ENCODE assay signal across 8 cellular contexts in genomic region chr6:158817298-158818007, GRCh38. TPM values are rescaled to one million over a fixed set of nuclear protein-coding genes. Genes with fewer than 3 reads are reported as not detected.
DNase-seq lines count a peak whose midpoint lies in the region; ATAC-seq and TF ChIP-seq lines count a peak whose summit lies in the region.

No MANE protein-coding gene starts in this region.

- H4K20me1 ChIP-seq in GM23248 (ENCODE audit: insufficient read depth): no peaks in the 10 kb centered on the region

- CTCF ChIA-PET in HEK293T (lab: Yijun Ruan, JAX): no interaction called here

- no peak for ATAC-seq in HG03175 (IDR thresholded peaks at IDR 0.05; ENCODE audit: unreplicated experiment)

- POLR2A ChIA-PET in HEK293T (lab: Yijun Ruan, JAX): interaction anchor here (1.7 kb wide), 1 partner anchor 52 kb away, joined by 6 read pairs; no protein-coding TSS in a partner anchor

- H3K27ac ChIP-seq in GM23248 (peak overlapping the region; percentile 83), rectal smooth muscle tissue (ENCODE audit: low read depth, low read length) (peak overlapping the region; percentile 88)

- H3K4me3 ChIP-seq in GM23248: peak overlapping the region; percentile 89
- H3K4me3 ChIP-seq in adipocyte (ENCODE audit: low read length): peak overlapping the region; percentile 83
- peak overlapping the region; percentile 96 for H3K4me3 ChIP-seq in rectal smooth muscle tissue (ENCODE audit: low read length)

- H3K9me2 ChIP-seq in GM23248 (ENCODE audit: insufficient read depth): no peaks in the 10 kb centered on the region

- DNase-seq in GM23248: peak; percentile 24
- DNase-seq in NCI-H69 (lab: John Stamatoyannopoulos, UW): peak; percentile 54
- peak; percentile 48 for DNase-seq in adipocyte (ENCODE audit: low read depth)
- DNase-seq in hepatic stellate cell (ENCODE audit: low spot score): peak; percentile 21
- DNase-seq in HEK293T (ENCODE audit: extremely low spot score): no peak
- DNase-seq in germinal center (ENCODE audit: low spot score): no peak

- peaks cover 55% of the 10 kb centered on the region for H3K79me2 ChIP-seq in GM23248 (ENCODE audit: insufficient read depth)

- H3K36me3 ChIP-seq in GM23248 (ENCODE audit: low read depth) (no peaks in the 10 kb centered on the region), adipocyte (ENCODE audit: control insufficient read depth, insufficient read depth, low read length, severe bottlenecking) (no peaks in the 10 kb centered on the region), rectal smooth muscle tissue (ENCODE audit: control insufficient read depth, insufficient read depth, low read length) (peaks cover 3% of the 10 kb centered on the region)

- WGBS in GM23248 (ENCODE audit: low coverage in 1 of 2, low lambda C conversion rate in 2 of 2, missing lambda C conversion rate in 2 of 2), 2 experiments: 63 to 68% methylated on average over 20 of the region's 20 CpGs

- peaks cover 25% of the 10 kb centered on the region for H3K4me1 ChIP-seq in GM23248 (ENCODE audit: insufficient read depth)
- H3K4me1 ChIP-seq in adipocyte (ENCODE audit: control insufficient read depth, insufficient read depth, low read length): peaks cover 7% of the 10 kb centered on the region
- H3K4me1 ChIP-seq in rectal smooth muscle tissue (ENCODE audit: control insufficient read depth, insufficient read depth, low read length): no peaks in the 10 kb centered on the region

- peak overlapping the region; percentile 86 for H2AFZ ChIP-seq in GM23248

- in situ Hi-C loops in GM23248 (cut with MboI): no loop called here

- H3F3A ChIP-seq in GM23248 (ENCODE audit: insufficient read depth): peaks cover 6% of the 10 kb centered on the region

- peak overlapping the region; percentile 87 for H3K4me2 ChIP-seq in GM23248 (ENCODE audit: unreplicated experiment)

- H3K27me3 ChIP-seq in GM23248 (replicated peaks; ENCODE audit: insufficient read depth) (no peaks in the 10 kb centered on the region), adipocyte (replicated peaks; ENCODE audit: control insufficient read depth, insufficient read depth, low read length) (no peaks in the 10 kb centered on the region), rectal smooth muscle tissue (ENCODE audit: control insufficient read depth, insufficient read depth, low read length) (no peaks in the 10 kb centered on the region)

- no peaks in the 10 kb centered on the region for H3K9me3 ChIP-seq in GM23248 (ENCODE audit: low read depth)
- H3K9me3 ChIP-seq in adipocyte (ENCODE audit: control insufficient read depth, low read length): no peaks in the 10 kb centered on the region

- peak overlapping the region; percentile 88 for H3K9ac ChIP-seq in GM23248
- H3K9ac ChIP-seq in adipocyte (ENCODE audit: low read length): peak overlapping the region; percentile 70
- peak overlapping the region; percentile 95 for H3K9ac ChIP-seq in rectal smooth muscle tissue (ENCODE audit: low read length)

TF ChIP-seq in HEK293T, 16 proteins besides CTCF, POLR2A, EP300 and RAD21:
- TF ChIP-seq HDGF (IDR thresholded peaks at IDR 0.05; ENCODE audit: borderline replicate concordance): no peak
- no peak for TF ChIP-seq FOXK2 (IDR thresholded peaks at IDR 0.05)
- TF ChIP-seq SP1 (IDR thresholded peaks at IDR 0.05): no peak
- no peak for TF ChIP-seq L3MBTL2 (conservative IDR thresholded peaks at IDR 0.05)
- no peak for TF ChIP-seq TARDBP (IDR thresholded peaks at IDR 0.05)
- TF ChIP-seq ELF4 (IDR thresholded peaks at IDR 0.05): no peak
- TF ChIP-seq ARNT (IDR thresholded peaks at IDR 0.05): no peak
- TF ChIP-seq BHLHE40 (IDR thresholded peaks at IDR 0.05; ENCODE audit: borderline replicate concordance): no peak
- TF ChIP-seq SUZ12 (IDR thresholded peaks at IDR 0.05): no peak
- TF ChIP-seq FOXM1 (IDR thresholded peaks at IDR 0.05; ENCODE audit: borderline replicate concordance): no peak
- TF ChIP-seq ZNF384 (IDR thresholded peaks at IDR 0.05): no peak
- TF ChIP-seq FOXA1 (IDR thresholded peaks at IDR 0.05): no peak
- TF ChIP-seq, protein P1, sequence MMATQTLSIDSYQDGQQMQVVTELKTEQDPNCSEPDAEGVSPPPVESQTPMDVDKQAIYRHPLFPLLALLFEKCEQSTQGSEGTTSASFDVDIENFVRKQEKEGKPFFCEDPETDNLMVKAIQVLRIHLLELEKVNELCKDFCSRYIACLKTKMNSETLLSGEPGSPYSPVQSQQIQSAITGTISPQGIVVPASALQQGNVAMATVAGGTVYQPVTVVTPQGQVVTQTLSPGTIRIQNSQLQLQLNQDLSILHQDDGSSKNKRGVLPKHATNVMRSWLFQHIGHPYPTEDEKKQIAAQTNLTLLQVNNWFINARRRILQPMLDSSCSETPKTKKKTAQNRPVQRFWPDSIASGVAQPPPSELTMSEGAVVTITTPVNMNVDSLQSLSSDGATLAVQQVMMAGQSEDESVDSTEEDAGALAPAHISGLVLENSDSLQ (IDR thresholded peaks at IDR 0.05): no peak
- TF ChIP-seq CTBP1 (IDR thresholded peaks at IDR 0.05; ENCODE audit: borderline replicate concordance): no peak
- TF ChIP-seq NFRKB (IDR thresholded peaks at IDR 0.05): no peak
- no peak for TF ChIP-seq LEF1 (IDR thresholded peaks at IDR 0.05; ENCODE audit: borderline replicate concordance)

RNA-seq across cellular contexts. Expression of gene EZR, which starts 1.7 kb away (rescaled TPM):
- total RNA-seq in GM23248 (2014; rRNA removed; shearing (Covaris generic)): 52.4 and 59.4 TPM in 2 replicates
- polyA plus RNA-seq in GM23248 (2016; fragmentation: Nextera tagmentation; extraction: Ambion mirVana): 65.2 and 66.8 TPM in 2 replicates

Comparison
In these comparisons a context has a peak if more than half of its experiments do, and no peak if none do; other contexts are left out.
1. DNase-seq: peak in GM23248 (single experiment), NCI-H69 (single experiment), adipocyte (single experiment) and hepatic stellate cell (single experiment); none in HEK293T (single experiment) and germinal center (single experiment).
2. Peak in every context shown above with its lines, with median percentiles within 50 percentile points of each other: H3K4me3 ChIP-seq and H3K9ac ChIP-seq.